Comparison of ENCODE assay signal across 10 cellular contexts in genomic region chr2:47339745-47340541, GRCh38. TPM values are rescaled to one million over a fixed set of nuclear protein-coding genes. Genes with fewer than 3 reads are reported as not detected.
DNase-seq lines count a peak whose midpoint lies in the region; ATAC-seq lines count a peak whose summit lies in the region.
"Had no signal": no experiment of that assay in that cellular context is flagged by ENCODE, and none has a peak within 500 bp of the region (broad histone marks: within the 10 kb centered on the region; RNA-seq: fewer than 3 reads in every experiment).

No MANE protein-coding gene starts in this region.

- peaks cover 3% of the 10 kb centered on the region for H3K4me1 ChIP-seq in adipocyte (ENCODE audit: control insufficient read depth, insufficient read depth, low read length)

- no peaks in the 10 kb centered on the region for H3K27me3 ChIP-seq in adipocyte (replicated peaks; ENCODE audit: control insufficient read depth, insufficient read depth, low read length)

- no peak for ATAC-seq in HG03139 (IDR thresholded peaks at IDR 0.05; ENCODE audit: unreplicated experiment)
- ATAC-seq in HG03097 (IDR thresholded peaks at IDR 0.05; ENCODE audit: low FRiP score, unreplicated experiment), result no peak

- H3K4me3 ChIP-seq in adipocyte (ENCODE audit: low read length), result no peak overlapping the region

- no peaks in the 10 kb centered on the region for H3K36me3 ChIP-seq in adipocyte (ENCODE audit: control insufficient read depth, insufficient read depth, low read length, severe bottlenecking)

- H3K9ac ChIP-seq in adipocyte (ENCODE audit: low read length), result no peak overlapping the region

- DNase-seq in DMS53 treated with DMSO at 0.1 percent for 48 hours (lab: John Stamatoyannopoulos, UW; ENCODE audit: unreplicated experiment), result peak; percentile 96
- DNase-seq in LoVo (ENCODE audit: low spot score), result peak; percentile 77
- peak; percentile 24 for DNase-seq in adipocyte (ENCODE audit: low read depth)
- DNase-seq in mucosa of gallbladder (ENCODE audit: low spot score), result peak; percentile 71
- no peak for DNase-seq in NCI-H2107 (lab: John Stamatoyannopoulos, UW)
- no peak for DNase-seq in NCI-H1694 (lab: John Stamatoyannopoulos, UW)
- DNase-seq: head of caudate nucleus, NCI-H524 treated with DMSO at 0.1 percent for 48 hours had no signal

- H3K9me3 ChIP-seq in adipocyte (ENCODE audit: control insufficient read depth, low read length), result no peaks in the 10 kb centered on the region

RNA-seq across cellular contexts. Expression of gene EPCAM, which starts 29.2 kb away (rescaled TPM):
- total RNA-seq in mucosa of gallbladder, result 266 TPM

Comparison
In these comparisons a context has a peak if more than half of its experiments do, and no peak if none do; other contexts are left out.
1. DNase-seq: peak in DMS53 treated with DMSO at 0.1 percent for 48 hours (single experiment), LoVo (single experiment), adipocyte (single experiment) and mucosa of gallbladder (single experiment); none in NCI-H2107 (single experiment) and NCI-H1694 (single experiment).